In the genomic region with DNA sequence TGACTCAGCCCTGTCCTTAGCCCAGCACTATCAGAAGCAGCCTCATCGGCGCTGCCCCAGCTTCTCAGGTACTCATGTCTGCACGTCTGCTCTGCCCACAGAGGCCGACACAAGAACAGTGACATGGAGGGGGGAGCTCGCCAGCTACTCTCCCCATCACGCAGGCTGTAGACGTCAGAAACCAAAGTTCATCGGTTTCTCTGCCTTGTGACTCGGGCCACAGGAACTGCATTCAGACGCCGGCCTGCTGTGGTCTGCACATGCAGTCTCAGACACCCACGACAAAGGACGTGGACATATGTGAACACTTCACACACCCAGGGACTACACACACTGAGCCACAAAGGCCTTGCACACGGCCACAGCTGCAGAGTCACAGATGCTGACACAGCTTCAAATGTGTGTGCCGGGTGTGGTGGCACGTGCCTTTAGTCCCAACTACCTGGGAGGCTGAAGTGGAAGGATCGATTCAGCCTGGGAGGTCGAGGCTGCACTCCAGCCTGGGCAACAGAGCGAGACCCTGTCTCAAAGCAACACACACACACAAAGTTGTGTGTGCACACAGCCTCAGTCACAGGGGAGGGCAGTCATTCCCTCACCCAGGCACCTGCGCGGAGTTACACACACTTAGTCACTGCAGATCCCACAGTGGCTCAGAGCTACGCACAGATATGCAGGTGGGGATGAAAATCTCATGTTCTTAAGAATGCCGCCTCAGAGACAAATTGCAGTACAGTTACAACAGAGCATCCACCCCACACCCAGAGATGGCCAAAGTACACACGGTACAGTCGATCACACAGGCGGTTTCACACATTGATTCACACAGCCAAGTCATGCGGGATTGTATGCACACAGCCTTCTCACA, we compare ENCODE assay signal across 8 cellular contexts. TPM values are rescaled to one million over a fixed set of nuclear protein-coding genes. Genes with fewer than 3 reads are reported as not detected.
DNase-seq lines count a peak whose midpoint lies in the region; ATAC-seq, FAIRE-seq and TF ChIP-seq lines count a peak whose summit lies in the region.

No MANE protein-coding gene starts in this region.

- H3K27ac ChIP-seq in CD4-positive, CD25-positive, alpha-beta regulatory T cell (ENCODE audit: insufficient read depth, low read length, poor library complexity, severe bottlenecking) = peak overlapping the region; percentile 100
- peak overlapping the region; percentile 93 to 100 (median 98) for H3K27ac ChIP-seq in adrenal gland

- H3K36me3 Mint-ChIP-seq in CD4-positive, CD25-positive, alpha-beta regulatory T cell = peaks cover 10% of the 10 kb centered on the region
- H3K36me3 Mint-ChIP-seq in T-cell = peaks cover 8% of the 10 kb centered on the region

- H3K36me3 ChIP-seq in CD4-positive, CD25-positive, alpha-beta regulatory T cell (ENCODE audit: control insufficient read depth, insufficient read depth, low read length) = peaks cover 3% of the 10 kb centered on the region
- H3K36me3 ChIP-seq in adrenal gland (replicated peaks in 1 of 2) = no peaks in the 10 kb centered on the region

- peaks cover 9% of the 10 kb centered on the region for H3K27me3 Mint-ChIP-seq in CD4-positive, CD25-positive, alpha-beta regulatory T cell
- H3K27me3 Mint-ChIP-seq in T-cell = no peaks in the 10 kb centered on the region

- POLR2A ChIA-PET in T-cell (lab: Charles Lee) = interaction anchor here (0.5 to 2.0 kb wide), 11 partner anchors 7 to 97 kb away, joined by 3 to 13 read pairs (median 5); a partner anchor contains a TSS

- H3K9me3 Mint-ChIP-seq in CD4-positive, CD25-positive, alpha-beta regulatory T cell = no peaks in the 10 kb centered on the region
- no peaks in the 10 kb centered on the region for H3K9me3 Mint-ChIP-seq in T-cell

- peak in 2 of 6 experiments; percentile 4 to 11 for TF ChIP-seq CTCF in adrenal gland (IDR thresholded peaks at IDR 0.05)

- peak overlapping the region; percentile 51 for H3K4me3 ChIP-seq in CD4-positive, CD25-positive, alpha-beta regulatory T cell (ENCODE audit: low read depth, low read length)
- H3K4me3 ChIP-seq in adrenal gland = no peak overlapping the region

- peaks cover 8 to 81% (median 47%) of the 10 kb centered on the region in 4 donors for H3K4me1 Mint-ChIP-seq in CD4-positive, CD25-positive, alpha-beta regulatory T cell
- H3K4me1 Mint-ChIP-seq in T-cell = peaks cover 70 to 78% (median 76%) of the 10 kb centered on the region in 3 donors

- no peak for FAIRE-seq in frontal cortex (lab: Jason Lieb, UNC)

- intact Hi-C loops in adrenal gland (cut with DNase I) = no loop called here

- H3K4me3 Mint-ChIP-seq in CD4-positive, CD25-positive, alpha-beta regulatory T cell = peak overlapping the region; percentile 95 to 99 (median 96)
- H3K4me3 Mint-ChIP-seq in T-cell = peak overlapping the region; percentile 73 to 97 (median 83)

- peak; percentile 57 to 64 for ATAC-seq in CD4-positive, CD25-positive, alpha-beta regulatory T cell (ENCODE audit: low read depth in 2 of 2)
- ATAC-seq in HG02870 (IDR thresholded peaks at IDR 0.05; ENCODE audit: unreplicated experiment) (peak; percentile 2), T-cell (replicated peaks in 1 of 4) (peak; percentile 48 to 55 (median 51))

- H3K27ac Mint-ChIP-seq in CD4-positive, CD25-positive, alpha-beta regulatory T cell = peak overlapping the region; percentile 93 to 100 (median 99)
- H3K27ac Mint-ChIP-seq in T-cell = peak overlapping the region; percentile 91 to 95

- H3K9me3 ChIP-seq in CD4-positive, CD25-positive, alpha-beta regulatory T cell (ENCODE audit: control insufficient read depth in 2 of 2, low read length in 2 of 2) = no peaks in the 10 kb centered on the region
- no peaks in the 10 kb centered on the region for H3K9me3 ChIP-seq in adrenal gland (replicated peaks in 1 of 3)

- CTCF ChIA-PET in T-cell (lab: Charles Lee) = interaction anchor here in 1 of 2 donors (0.6 to 2.0 kb wide), 6 partner anchors 9 to 1861 kb away, joined by 3 to 29 read pairs (median 4); a partner anchor contains a TSS

- peak; percentile 84 to 87 (median 85) for DNase-seq in CD4-positive, CD25-positive, alpha-beta regulatory T cell
- DNase-seq in T-cell (peak; percentile 52 to 92 (median 86)), adrenal gland (peak; percentile 74 to 92 (median 89)), iris pigment epithelial cell (ENCODE audit: low read depth) (peak; percentile 79), SW 1271 (lab: John Stamatoyannopoulos, UW) (no peak), frontal cortex (ENCODE audit: low spot score in 2 of 2) (no peak)
- peak; percentile 78 to 82 for DNase-seq in stimulated activated CD4-positive, alpha-beta T cell treated with anti-CD3 and anti-CD28 coated beads, Interleukin-15, amount 100 ng/mL, for 48 hours (ENCODE audit: low read depth in 2 of 2)

- TF ChIP-seq POLR2A in adrenal gland (IDR thresholded peaks at IDR 0.05) = peak; percentile 34 to 69

- whole genome bisulfite sequencing in adrenal gland, 4 donors = 24 to 38% (median 28%) methylated on average over 15 to 27 of the region's 27 CpGs

- H3K27me3 ChIP-seq in CD4-positive, CD25-positive, alpha-beta regulatory T cell (ENCODE audit: control insufficient read depth, insufficient read depth, low read length) = no peaks in the 10 kb centered on the region
- no peaks in the 10 kb centered on the region for H3K27me3 ChIP-seq in adrenal gland

- peaks cover 83% of the 10 kb centered on the region for H3K4me1 ChIP-seq in CD4-positive, CD25-positive, alpha-beta regulatory T cell (ENCODE audit: control insufficient read depth, insufficient read depth, low read length, poor library complexity, severe bottlenecking)
- peaks cover 35 to 62% of the 10 kb centered on the region in 2 donors for H3K4me1 ChIP-seq in adrenal gland (replicated peaks in 1 of 2)

RNA-seq across cellular contexts. Expression of a gene that starts 4.9 kb away (rescaled TPM):
- total RNA-seq in CD4-positive, CD25-positive, alpha-beta regulatory T cell = 1,400 TPM
- polyA plus RNA-seq in CD4-positive, CD25-positive, alpha-beta regulatory T cell = 100 to 1,000 TPM in 3 of 4 donors, 10 to 100 TPM in 1; 89.8 to 134 (median 109) TPM
- total RNA-seq in T-cell = 1,000 to 10,000 TPM in 1 of 5 donors, 100 to 1,000 TPM in 4; 208 to 1,013 (median 233) TPM
- 100 to 1,000 TPM in 3 of 8 donors, 10 to 100 TPM in 5; 46.8 to 187 (median 86.7) TPM for total RNA-seq in adrenal gland
- 100 to 1,000 TPM in 2 of 3 donors, 10 to 100 TPM in 1; 64.8 to 193 (median 113) TPM for polyA plus RNA-seq in adrenal gland
- total RNA-seq in frontal cortex = 0.41 TPM

RNA-seq across cellular contexts. Expression of a gene that starts 10.6 kb away (rescaled TPM):
- total RNA-seq in CD4-positive, CD25-positive, alpha-beta regulatory T cell = 65.6 TPM
- 10 to 100 TPM; 53.6 to 61.4 (median 57.9) TPM for polyA plus RNA-seq in CD4-positive, CD25-positive, alpha-beta regulatory T cell
- total RNA-seq in T-cell (10 to 100 TPM; 42.0 to 48.7 (median 47.0) TPM), adrenal gland (100 to 1,000 TPM in 1 of 8 donors, 10 to 100 TPM in 7; 44.1 to 221 (median 65.3) TPM), frontal cortex (9.8 TPM)
- polyA plus RNA-seq in adrenal gland = 10 to 100 TPM; 43.6 to 49.6 (median 49.2) TPM

RNA-seq across cellular contexts. Expression of a gene that starts 10.7 kb away (rescaled TPM):
- 209 TPM for total RNA-seq in CD4-positive, CD25-positive, alpha-beta regulatory T cell
- polyA plus RNA-seq in CD4-positive, CD25-positive, alpha-beta regulatory T cell = 1 to 10 TPM; 1.3 to 3.9 (median 3.1) TPM
- total RNA-seq in T-cell (10 to 100 TPM; 25.2 to 88.1 (median 36.7) TPM), adrenal gland (10 to 100 TPM; 11.3 to 23.4 (median 18.1) TPM), frontal cortex (17.5 TPM)
- 10 to 100 TPM in 2 of 3 donors, 1 to 10 TPM in 1; 3.6 to 44.8 (median 16.3) TPM for polyA plus RNA-seq in adrenal gland

RNA-seq across cellular contexts. Expression of a gene that starts 10.9 kb away (rescaled TPM):
- 138 TPM for total RNA-seq in CD4-positive, CD25-positive, alpha-beta regulatory T cell
- 10 to 100 TPM; 35.0 to 46.7 (median 39.0) TPM for polyA plus RNA-seq in CD4-positive, CD25-positive, alpha-beta regulatory T cell
- 10 to 100 TPM; 43.0 to 96.1 (median 45.9) TPM for total RNA-seq in T-cell
- 10 to 100 TPM; 46.8 to 60.2 (median 51.9) TPM for total RNA-seq in adrenal gland
- polyA plus RNA-seq in adrenal gland = 10 to 100 TPM; 50.9 to 86.9 (median 51.6) TPM
- 36.7 TPM for total RNA-seq in frontal cortex

RNA-seq across cellular contexts. Expression of a gene that starts 34.0 kb away (rescaled TPM):
- 2,708 TPM for total RNA-seq in CD4-positive, CD25-positive, alpha-beta regulatory T cell
- polyA plus RNA-seq in CD4-positive, CD25-positive, alpha-beta regulatory T cell = 1,000 to 10,000 TPM; 1,440 to 2,367 (median 1,925) TPM
- total RNA-seq in T-cell = 1,000 to 10,000 TPM; 3,669 to 4,521 (median 4,268) TPM
- total RNA-seq in adrenal gland = 1,000 to 10,000 TPM in 6 of 8 donors, 100 to 1,000 TPM in 2; 848 to 1,939 (median 1,279) TPM
- polyA plus RNA-seq in adrenal gland = 1,000 to 10,000 TPM; 1,071 to 2,033 (median 1,152) TPM
- total RNA-seq in frontal cortex = 59.1 TPM

Comparison
In these comparisons a context has a peak if more than half of its experiments do, and no peak if none do; other contexts are left out.
1. ATAC-seq: peak in every context shown above with its lines; median percentile 60 in CD4-positive, CD25-positive, alpha-beta regulatory T cell; 51 in T-cell; 2 in HG02870.
2. DNase-seq: peak in CD4-positive, CD25-positive, alpha-beta regulatory T cell (3 of 3), T-cell (34 of 34), adrenal gland (7 of 7), iris pigment epithelial cell (single experiment) and stimulated activated CD4-positive, alpha-beta T cell treated with anti-CD3 and anti-CD28 coated beads, Interleukin-15, amount 100 ng/mL, for 48 hours (2 of 2); none in SW 1271 (0 of 2) and frontal cortex (0 of 2).
3. RNA of a gene that starts 4.9 kb away (total RNA-seq): 1,400 TPM in CD4-positive, CD25-positive, alpha-beta regulatory T cell (single experiment), 208 to 1,013 TPM in T-cell and 46.8 to 187 TPM in adrenal gland; 0.41 TPM in frontal cortex (single experiment); every median in the first group is over 10 times any median in the second.